Comparison of ENCODE assay signal across 25 cellular contexts in the genomic region with DNA sequence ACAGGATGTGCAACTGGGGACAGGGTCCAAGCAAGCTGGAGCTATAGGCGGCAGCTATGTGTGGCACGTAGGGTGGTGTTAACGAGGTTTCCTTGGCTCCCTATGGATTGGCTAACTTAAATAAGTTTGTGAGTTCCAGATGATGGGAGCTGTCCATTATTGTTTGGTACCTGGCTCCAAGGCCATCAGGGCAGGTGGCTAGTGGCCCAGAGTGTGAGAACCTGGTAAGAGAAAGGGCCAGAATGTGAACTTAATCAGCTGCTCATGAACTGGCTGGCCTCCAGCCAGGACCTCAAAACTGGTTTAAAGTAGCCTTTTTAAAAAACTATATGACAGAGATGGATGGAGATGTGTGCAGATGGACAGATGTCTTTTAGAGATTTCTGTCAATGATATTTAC. TPM values are rescaled to one million over a fixed set of nuclear protein-coding genes. Genes with fewer than 3 reads are reported as not detected.
"Had no signal": no experiment of that assay in that cellular context is flagged by ENCODE, and none has a peak within 500 bp of the region (broad histone marks: within the 10 kb centered on the region; RNA-seq: fewer than 3 reads in every experiment).

No MANE protein-coding gene starts in this region.

- DNase-seq: effector memory CD4-positive, alpha-beta T cell; heart left ventricle; hippocampal formation; left colon; left ventricle myocardium superior; mesendoderm; naive thymus-derived CD4-positive, alpha-beta T cell; stimulated activated CD4-positive, alpha-beta T cell treated with anti-CD3 and anti-CD28 coated beads, Interleukin-15, amount 100 ng/mL, for 24 hours; stimulated activated CD4-positive, alpha-beta T cell treated with anti-CD3 and anti-CD28 coated beads, Interleukin-1b, Interleukin-23, amount 100 ng/mL, for 48 hours; stimulated activated CD4-positive, alpha-beta T cell treated with anti-CD3 and anti-CD28 coated beads, Interleukin-4, amount 100 ng/mL, for 24 hours; testis had no signal

- H3K9me3 Mint-ChIP-seq: naive thymus-derived CD4-positive, alpha-beta T cell; neural crest cell; stimulated activated memory B cell treated with anti-CD40 and anti-IgM and Interleukin-4, amounts not matched to agents 10 μg/mL and 1 μg/mL and 100 μg/mL, for 72 hours; stimulated activated naive CD8-positive, alpha-beta T cell treated with anti-CD3 and anti-CD28 coated beads, Interleukin-15, Interleukin-2, amounts not matched to agents 100 ng/mL and 50 ng/mL, for 24 hours had no signal

- H3K27ac ChIP-seq: spleen, testis had no signal

- H3K27me3 ChIP-seq: testis had no signal

- H3K4me3 Mint-ChIP-seq: stimulated activated memory B cell treated with anti-CD40 and anti-IgM and Interleukin-4, amounts not matched to agents 10 μg/mL and 1 μg/mL and 100 μg/mL, for 72 hours; stimulated activated naive CD8-positive, alpha-beta T cell treated with anti-CD3 and anti-CD28 coated beads, Interleukin-15, Interleukin-2, amounts not matched to agents 100 ng/mL and 50 ng/mL, for 24 hours had no signal

- ATAC-seq: heart left ventricle; left colon; left ventricle myocardium superior; naive thymus-derived CD4-positive, alpha-beta T cell; sciatic nerve; stimulated activated memory B cell treated with anti-CD40 and anti-IgM and Interleukin-4, amounts not matched to agents 10 μg/mL and 1 μg/mL and 100 μg/mL, for 72 hours had no signal

- H3K4me3 ChIP-seq: heart left ventricle, lung, spleen, testis, tibial nerve had no signal

- H3K9me3 ChIP-seq: heart left ventricle, spleen, testis, tibial nerve had no signal

- FAIRE-seq: endometrium, frontal cortex, urothelium cell line had no signal

- H3K27ac Mint-ChIP-seq: naive thymus-derived CD4-positive, alpha-beta T cell; stimulated activated memory B cell treated with anti-CD40 and anti-IgM and Interleukin-4, amounts not matched to agents 10 μg/mL and 1 μg/mL and 100 μg/mL, for 72 hours; stimulated activated naive CD8-positive, alpha-beta T cell treated with anti-CD3 and anti-CD28 coated beads, Interleukin-15, Interleukin-2, amounts not matched to agents 100 ng/mL and 50 ng/mL, for 24 hours had no signal

- H3K36me3 ChIP-seq: heart left ventricle, spleen, tibial nerve had no signal

- H3K36me3 Mint-ChIP-seq: stimulated activated memory B cell treated with anti-CD40 and anti-IgM and Interleukin-4, amounts not matched to agents 10 μg/mL and 1 μg/mL and 100 μg/mL, for 72 hours had no signal

RNA-seq across cellular contexts. Expression of a gene that starts 1.5 kb away (rescaled TPM):
- total RNA-seq: naive thymus-derived CD4-positive, alpha-beta T cell; pulmonary artery endothelial cell had no signal

RNA-seq across cellular contexts. Expression of a gene that starts 52.9 kb away (rescaled TPM):
- total RNA-seq: glomerular endothelial cell; left ventricle myocardium superior; naive thymus-derived CD4-positive, alpha-beta T cell; neural crest cell; osteocyte; pulmonary artery endothelial cell; skeletal muscle tissue; spleen had no signal
- polyA plus RNA-seq: naive thymus-derived CD4-positive, alpha-beta T cell had no signal
